ENCODE assay signal across 13 cellular contexts in the genomic region with DNA sequence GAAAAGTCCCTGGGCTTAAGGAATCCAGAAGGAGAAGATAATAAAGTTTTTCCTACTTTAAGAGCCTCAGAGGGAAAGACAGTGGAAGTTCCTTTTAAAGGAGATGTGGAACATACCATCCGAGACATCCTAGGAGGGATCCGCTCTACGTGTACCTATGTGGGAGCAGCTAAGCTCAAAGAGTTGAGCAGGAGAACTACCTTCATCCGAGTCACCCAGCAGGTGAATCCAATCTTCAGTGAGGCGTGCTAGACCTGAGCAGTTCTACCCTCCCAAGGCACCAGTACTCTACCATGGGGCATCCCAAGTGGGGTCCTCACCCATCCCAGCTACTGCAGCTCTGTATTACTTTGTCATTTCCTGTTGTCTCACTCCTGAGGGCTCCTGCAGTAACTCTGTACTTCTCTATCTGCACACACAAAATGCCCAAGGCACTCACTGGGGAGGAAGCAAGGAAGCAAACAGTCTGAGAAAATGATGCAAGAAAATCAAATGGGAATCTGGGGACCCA. TPM values are rescaled to one million over a fixed set of nuclear protein-coding genes. Genes with fewer than 3 reads are reported as not detected.
DNase-seq lines count a peak whose midpoint lies in the region; ATAC-seq and TF ChIP-seq lines count a peak whose summit lies in the region.
"Had no signal": no experiment of that assay in that cellular context is flagged by ENCODE, and none has a peak within 500 bp of the region (broad histone marks: within the 10 kb centered on the region; RNA-seq: fewer than 3 reads in every experiment).

No MANE protein-coding gene starts in this region.

- TF ChIP-seq CTCF in HEK293 (tag by site-specific recombination; IDR thresholded peaks at IDR 0.05) = no peak
- TF ChIP-seq CTCF in BE2C (IDR thresholded peaks at IDR 0.05; ENCODE audit: low read depth, low read length) = no peak
- TF ChIP-seq CTCF in GM20000 (IDR thresholded peaks at IDR 0.05; ENCODE audit: extremely low read depth, missing control alignments) = no peak

- intact Hi-C loops in CD4-positive, alpha-beta memory T cell (cut with micrococcal nuclease) = no loop called here

- no peak overlapping the region for H3K4me3 ChIP-seq in CD4-positive, alpha-beta memory T cell (ENCODE audit: low read length in 2 of 2)
- H3K4me3 ChIP-seq in HEK293 (ENCODE audit: low read depth, low read length) = no peak overlapping the region
- H3K4me3 ChIP-seq in adipocyte (ENCODE audit: low read length) = no peak overlapping the region
- H3K4me3 ChIP-seq in BE2C (ENCODE audit: low read depth, low read length) = no peak overlapping the region
- H3K4me3 ChIP-seq in SJCRH30 = no peak overlapping the region
- H3K4me3 ChIP-seq: MG63, testis had no signal

- ATAC-seq in natural killer cell treated with Interleukin-12 subunit alpha and Interleukin-12 subunit beta and Interleukin-15 and Interleukin-18, amount 100 ng/mL, for 72 hours = no peak
- ATAC-seq in GM21529 (IDR thresholded peaks at IDR 0.05; ENCODE audit: unreplicated experiment) = no peak
- ATAC-seq: left lung had no signal

- DNase-seq in CD4-positive, alpha-beta memory T cell = no peak
- DNase-seq in adipocyte (ENCODE audit: low read depth) = no peak
- no peak for DNase-seq in natural killer cell treated with Interleukin-12 subunit alpha and Interleukin-12 subunit beta and Interleukin-15 and Interleukin-18, amount 100 ng/mL, for 72 hours (ENCODE audit: low spot score)
- DNase-seq in BE2C = no peak
- no peak for DNase-seq in GM20000 (ENCODE audit: low spot score)
- no peak for DNase-seq in SJCRH30
- DNase-seq: central memory CD4-positive, alpha-beta T cell; H7; left lung; MG63; testis had no signal

- no peak overlapping the region for H3K27ac ChIP-seq in CD4-positive, alpha-beta memory T cell (ENCODE audit: low read depth, low read length)
- H3K27ac ChIP-seq in HEK293 (ENCODE audit: extremely low read depth, low read depth, low read length) (no peak overlapping the region), SJCRH30 (no peak overlapping the region)
- H3K27ac ChIP-seq: testis had no signal

- CTCF ChIA-PET in CD4-positive, alpha-beta memory T cell (lab: Charles Lee; ENCODE audit: partially characterized antibody) = interaction anchor here (0.9 to 25.6 kb wide), 3 partner anchors 23 to 67 kb away, joined by 3 to 556 read pairs (median 5); a partner anchor contains a TSS
- CTCF ChIA-PET in HEK293 (lab: Yijun Ruan, JAX) = interaction anchor here (0.6 to 2.4 kb wide), 5 partner anchors 42 to 193 kb away, joined by 5 to 15 read pairs (median 5); a partner anchor contains a TSS

- peaks cover 59% of the 10 kb centered on the region for H3K4me1 ChIP-seq in CD4-positive, alpha-beta memory T cell (ENCODE audit: insufficient read depth, low read length)
- H3K4me1 ChIP-seq in HEK293 (ENCODE audit: control insufficient read depth, insufficient read depth, low read length) = peaks cover 2% of the 10 kb centered on the region; the same call in 1 of the 2 replicates
- H3K4me1 ChIP-seq in adipocyte (ENCODE audit: control insufficient read depth, insufficient read depth, low read length) = peaks cover 70% of the 10 kb centered on the region
- no peaks in the 10 kb centered on the region; the same call in 1 of the 2 replicates for H3K4me1 ChIP-seq in BE2C
- no peaks in the 10 kb centered on the region; the same call in 1 of the 2 replicates for H3K4me1 ChIP-seq in SJCRH30

- peaks cover 48 to 82% of the 10 kb centered on the region in 2 donors for H3K36me3 Mint-ChIP-seq in CD4-positive, alpha-beta memory T cell
- peaks cover 41% of the 10 kb centered on the region for H3K36me3 Mint-ChIP-seq in natural killer cell treated with Interleukin-12 subunit alpha and Interleukin-12 subunit beta and Interleukin-15 and Interleukin-18, amount 100 ng/mL, for 72 hours

- H3K9ac ChIP-seq in adipocyte (ENCODE audit: low read length) = peak overlapping the region; percentile 97

- no peaks in the 10 kb centered on the region for H3K9me3 ChIP-seq in CD4-positive, alpha-beta memory T cell (ENCODE audit: control insufficient read depth in 1 of 2, low read length in 2 of 2)
- H3K9me3 ChIP-seq in HEK293 (ENCODE audit: control insufficient read depth, insufficient read depth, low read depth, low read length) = no peaks in the 10 kb centered on the region
- H3K9me3 ChIP-seq in adipocyte (ENCODE audit: control insufficient read depth, low read length) = no peaks in the 10 kb centered on the region
- no peaks in the 10 kb centered on the region for H3K9me3 ChIP-seq in BE2C
- no peaks in the 10 kb centered on the region for H3K9me3 ChIP-seq in SJCRH30 (replicated peaks)
- H3K9me3 ChIP-seq: left lung, MG63, testis had no signal

- H3K27ac Mint-ChIP-seq in CD4-positive, alpha-beta memory T cell = peak overlapping the region in 6 of 7 donors; percentile 1 to 95 (median 79)
- peak overlapping the region; percentile 94 to 96 for H3K27ac Mint-ChIP-seq in natural killer cell treated with Interleukin-12 subunit alpha and Interleukin-12 subunit beta and Interleukin-15 and Interleukin-18, amount 100 ng/mL, for 72 hours

- peaks cover 48 to 95% (median 74%) of the 10 kb centered on the region in 4 donors for H3K4me1 Mint-ChIP-seq in CD4-positive, alpha-beta memory T cell
- peaks cover 61 to 71% of the 10 kb centered on the region in 2 donors for H3K4me1 Mint-ChIP-seq in natural killer cell treated with Interleukin-12 subunit alpha and Interleukin-12 subunit beta and Interleukin-15 and Interleukin-18, amount 100 ng/mL, for 72 hours (ENCODE audit: low read depth in 2 of 2)

- H3K27me3 ChIP-seq in CD4-positive, alpha-beta memory T cell (ENCODE audit: insufficient read depth, low read length) = no peaks in the 10 kb centered on the region
- no peaks in the 10 kb centered on the region for H3K27me3 ChIP-seq in adipocyte (replicated peaks; ENCODE audit: control insufficient read depth, insufficient read depth, low read length)
- no peaks in the 10 kb centered on the region for H3K27me3 ChIP-seq in BE2C
- H3K27me3 ChIP-seq in SJCRH30 = no peaks in the 10 kb centered on the region
- H3K27me3 ChIP-seq: left lung, MG63, testis had no signal

- POLR2A ChIA-PET in CD4-positive, alpha-beta memory T cell (lab: Charles Lee; ENCODE audit: partially characterized antibody) = interaction anchor here (0.6 to 10.0 kb wide), 15 partner anchors 10 to 192 kb away, joined by 3 to 121 read pairs (median 5); a partner anchor contains a TSS
- POLR2A ChIA-PET in HEK293 (lab: Yijun Ruan, JAX) = interaction anchor here (0.8 to 1.7 kb wide), 4 partner anchors 23 to 97 kb away, joined by 3 to 6 read pairs (median 4); a partner anchor contains a TSS

- no peaks in the 10 kb centered on the region for H3K9me3 Mint-ChIP-seq in CD4-positive, alpha-beta memory T cell
- H3K9me3 Mint-ChIP-seq in natural killer cell treated with Interleukin-12 subunit alpha and Interleukin-12 subunit beta and Interleukin-15 and Interleukin-18, amount 100 ng/mL, for 72 hours = no peaks in the 10 kb centered on the region

- peak overlapping the region in 4 of 8 donors; percentile 1 to 58 (median 42) for H3K4me3 Mint-ChIP-seq in CD4-positive, alpha-beta memory T cell
- H3K4me3 Mint-ChIP-seq in natural killer cell treated with Interleukin-12 subunit alpha and Interleukin-12 subunit beta and Interleukin-15 and Interleukin-18, amount 100 ng/mL, for 72 hours = peak overlapping the region; percentile 11

- no peaks in the 10 kb centered on the region for H3K27me3 Mint-ChIP-seq in CD4-positive, alpha-beta memory T cell
- no peaks in the 10 kb centered on the region for H3K27me3 Mint-ChIP-seq in natural killer cell treated with Interleukin-12 subunit alpha and Interleukin-12 subunit beta and Interleukin-15 and Interleukin-18, amount 100 ng/mL, for 72 hours

- H3K36me3 ChIP-seq in CD4-positive, alpha-beta memory T cell (ENCODE audit: insufficient read depth, low read length) = peaks cover 68% of the 10 kb centered on the region
- H3K36me3 ChIP-seq in HEK293 (ENCODE audit: control insufficient read depth in 2 of 2, insufficient read depth in 1 of 2, low read length in 2 of 2) (peaks cover 13 to 74% of the 10 kb centered on the region in 2 experiments; a peak in 2 of 3 replicates), adipocyte (ENCODE audit: control insufficient read depth, insufficient read depth, low read length, severe bottlenecking) (peaks cover 60% of the 10 kb centered on the region), BE2C (peaks cover 38% of the 10 kb centered on the region), SJCRH30 (peaks cover 24% of the 10 kb centered on the region)

RNA-seq across cellular contexts. Expression of a gene that starts 3.8 kb away (rescaled TPM):
- total RNA-seq in CD4-positive, alpha-beta memory T cell = 100 to 1,000 TPM; 131 to 132 TPM
- polyA plus RNA-seq in CD4-positive, alpha-beta memory T cell = 100 to 1,000 TPM; 151 to 169 TPM
- 100 to 1,000 TPM in 1 of 2 donors, 10 to 100 TPM in 1; 77.7 to 103 TPM for total RNA-seq in natural killer cell treated with Interleukin-12 subunit alpha and Interleukin-12 subunit beta and Interleukin-15 and Interleukin-18, amount 100 ng/mL, for 72 hours
- 57.3 TPM for polyA plus RNA-seq in BE2C (2012; ENCODE audit: insufficient read depth, insufficient read length, low read depth)
- 22.8 and 24.5 TPM in 2 replicates for total RNA-seq in SJCRH30 (2014; rRNA removed; shearing (Covaris generic))

RNA-seq across cellular contexts. Expression of a gene that starts 5.9 kb away (rescaled TPM):
- total RNA-seq in CD4-positive, alpha-beta memory T cell = 10 to 100 TPM; 91.0 to 95.8 TPM
- polyA plus RNA-seq in CD4-positive, alpha-beta memory T cell = 100 to 1,000 TPM; 103 to 116 TPM
- 10 to 100 TPM; 40.5 to 54.5 TPM for total RNA-seq in natural killer cell treated with Interleukin-12 subunit alpha and Interleukin-12 subunit beta and Interleukin-15 and Interleukin-18, amount 100 ng/mL, for 72 hours
- 87.7 TPM for polyA plus RNA-seq in BE2C (2012; ENCODE audit: insufficient read depth, insufficient read length, low read depth)
- 45.8 and 54.1 TPM in 2 replicates for total RNA-seq in SJCRH30 (2014; rRNA removed; shearing (Covaris generic))

RNA-seq across cellular contexts. Expression of a gene that starts 6.4 kb away (rescaled TPM):
- 100 to 1,000 TPM; 116 to 127 TPM for total RNA-seq in CD4-positive, alpha-beta memory T cell
- 100 to 1,000 TPM; 351 to 425 TPM for polyA plus RNA-seq in CD4-positive, alpha-beta memory T cell
- total RNA-seq in natural killer cell treated with Interleukin-12 subunit alpha and Interleukin-12 subunit beta and Interleukin-15 and Interleukin-18, amount 100 ng/mL, for 72 hours = 100 to 1,000 TPM; 196 to 199 TPM
- polyA plus RNA-seq in BE2C (2012; ENCODE audit: insufficient read depth, insufficient read length, low read depth) = 296 TPM
- 296 and 300 TPM in 2 replicates for total RNA-seq in SJCRH30 (2014; rRNA removed; shearing (Covaris generic))

RNA-seq across cellular contexts. Expression of a gene that starts 22.7 kb away (rescaled TPM):
- total RNA-seq in CD4-positive, alpha-beta memory T cell = 10 to 100 TPM; 12.5 to 15.3 TPM
- polyA plus RNA-seq in CD4-positive, alpha-beta memory T cell = 10 to 100 TPM; 27.3 to 28.1 TPM
- total RNA-seq in natural killer cell treated with Interleukin-12 subunit alpha and Interleukin-12 subunit beta and Interleukin-15 and Interleukin-18, amount 100 ng/mL, for 72 hours = 10 to 100 TPM in 1 of 2 donors, 1 to 10 TPM in 1; 9.1 to 11.3 TPM
- 43.6 TPM for polyA plus RNA-seq in BE2C (2012; ENCODE audit: insufficient read depth, insufficient read length, low read depth)
- total RNA-seq in SJCRH30 (2014; rRNA removed; shearing (Covaris generic)) = 16.9 and 27.7 TPM in 2 replicates

RNA-seq across cellular contexts. Expression of a gene that starts 24.4 kb away (rescaled TPM):
- total RNA-seq in CD4-positive, alpha-beta memory T cell = 10 to 100 TPM; 11.0 to 16.1 TPM
- polyA plus RNA-seq in CD4-positive, alpha-beta memory T cell = under 1 TPM; 0.11 to 0.12 TPM
- total RNA-seq in natural killer cell treated with Interleukin-12 subunit alpha and Interleukin-12 subunit beta and Interleukin-15 and Interleukin-18, amount 100 ng/mL, for 72 hours = 1 to 10 TPM; 2.5 to 8.7 TPM
- 2.0 TPM for polyA plus RNA-seq in BE2C (2012; ENCODE audit: insufficient read depth, insufficient read length, low read depth)
- 0.05 and 0.20 TPM in 2 replicates for total RNA-seq in SJCRH30 (2014; rRNA removed; shearing (Covaris generic))
